ENCODE assay signal across 13 cellular contexts in genomic region chr17:39663688-39664580, GRCh38. TPM values are rescaled to one million over a fixed set of nuclear protein-coding genes. Genes with fewer than 3 reads are reported as not detected.
DNase-seq lines count a peak whose midpoint lies in the region; ATAC-seq and TF ChIP-seq lines count a peak whose summit lies in the region.
"Had no signal": no experiment of that assay in that cellular context is flagged by ENCODE, and none has a peak within 500 bp of the region (broad histone marks: within the 10 kb centered on the region; RNA-seq: fewer than 3 reads in every experiment).

No MANE protein-coding gene starts in this region.

- intact Hi-C loops in left cardiac atrium (cut with DNase I): no loop called here

- DNase-seq in Daoy (ENCODE audit: low read depth) (peak; percentile 62), NCI-H69 (lab: John Stamatoyannopoulos, UW) (peak; percentile 68), left cardiac atrium (peak; percentile 46)
- no peak for DNase-seq in activated CD4-positive, alpha-beta T cell treated with anti-CD3 and anti-CD28 coated beads, Interleukin-2, amount 10 ng/mL, durations not matched to agents 7 days and 5 days
- DNase-seq: activated CD8-positive, alpha-beta memory T cell treated with anti-CD3 and anti-CD28 coated beads for 24 hours; NCI-H1048 had no signal

- peak overlapping the region; percentile 74 for H3K27ac ChIP-seq in parathyroid adenoma
- H3K27ac ChIP-seq: pancreas, SK-N-MC had no signal

- H3K4me1 Mint-ChIP-seq in activated CD4-positive, alpha-beta T cell treated with anti-CD3 and anti-CD28 coated beads, Interleukin-2, amount 10 ng/mL, durations not matched to agents 7 days and 5 days: peaks cover 14% of the 10 kb centered on the region

- H3K27me3 ChIP-seq in parathyroid adenoma (ENCODE audit: control insufficient read depth, insufficient read depth, low read length): no peaks in the 10 kb centered on the region
- H3K27me3 ChIP-seq: pancreas had no signal

- TF ChIP-seq CTCF in parathyroid adenoma (IDR thresholded peaks at IDR 0.05): no peak

- no peaks in the 10 kb centered on the region for H3K9me3 ChIP-seq in parathyroid adenoma (ENCODE audit: control insufficient read depth, low read length)
- H3K9me3 ChIP-seq: pancreas had no signal

- H3K4me3 Mint-ChIP-seq in activated CD4-positive, alpha-beta T cell treated with anti-CD3 and anti-CD28 coated beads, Interleukin-2, amount 10 ng/mL, durations not matched to agents 7 days and 5 days: no peak overlapping the region
- H3K4me3 Mint-ChIP-seq: brain had no signal

- H3K36me3 Mint-ChIP-seq in activated CD4-positive, alpha-beta T cell treated with anti-CD3 and anti-CD28 coated beads, Interleukin-2, amount 10 ng/mL, durations not matched to agents 7 days and 5 days (ENCODE audit: low read depth): peaks cover 10% of the 10 kb centered on the region

- ATAC-seq in left cardiac atrium: peak in 1 of 2 donors; percentile 22
- no peak for ATAC-seq in HG02981 (IDR thresholded peaks at IDR 0.05; ENCODE audit: unreplicated experiment)
- no peak for ATAC-seq in GM21619 (IDR thresholded peaks at IDR 0.05; ENCODE audit: unreplicated experiment)
- ATAC-seq in GM19467 (IDR thresholded peaks at IDR 0.05; ENCODE audit: unreplicated experiment): no peak

- H3K4me2 ChIP-seq in parathyroid adenoma (ENCODE audit: low read length): no peak overlapping the region

- no peaks in the 10 kb centered on the region for H3K36me3 ChIP-seq in parathyroid adenoma (ENCODE audit: control insufficient read depth, insufficient read depth, low read length)

- H3K4me1 ChIP-seq in parathyroid adenoma: peaks cover 55% of the 10 kb centered on the region

- CTCF ChIA-PET in activated CD4-positive, alpha-beta T cell treated with anti-CD3 and anti-CD28 coated beads, Interleukin-2, amount 10 ng/mL, durations not matched to agents 7 days and 5 days (lab: Charles Lee): interaction anchor here (0.9 kb wide), 1 partner anchor 10 kb away, joined by 5 read pairs; no protein-coding TSS in a partner anchor

- H3K9me3 Mint-ChIP-seq in activated CD4-positive, alpha-beta T cell treated with anti-CD3 and anti-CD28 coated beads, Interleukin-2, amount 10 ng/mL, durations not matched to agents 7 days and 5 days: no peaks in the 10 kb centered on the region
- H3K9me3 Mint-ChIP-seq: brain had no signal

- peaks cover 19% of the 10 kb centered on the region for H3K27me3 Mint-ChIP-seq in activated CD4-positive, alpha-beta T cell treated with anti-CD3 and anti-CD28 coated beads, Interleukin-2, amount 10 ng/mL, durations not matched to agents 7 days and 5 days

- no peak overlapping the region for H3K9ac ChIP-seq in parathyroid adenoma

- peak overlapping the region; percentile 11 for H2AFZ ChIP-seq in parathyroid adenoma

- no peaks in the 10 kb centered on the region for H3K79me2 ChIP-seq in parathyroid adenoma

- no peak overlapping the region for H3K27ac Mint-ChIP-seq in activated CD4-positive, alpha-beta T cell treated with anti-CD3 and anti-CD28 coated beads, Interleukin-2, amount 10 ng/mL, durations not matched to agents 7 days and 5 days

- POLR2A ChIA-PET in activated CD4-positive, alpha-beta T cell treated with anti-CD3 and anti-CD28 coated beads, Interleukin-2, amount 10 ng/mL, durations not matched to agents 7 days and 5 days (lab: Charles Lee): no interaction called here

- no peak overlapping the region for H3K4me3 ChIP-seq in parathyroid adenoma (ENCODE audit: low read depth, low read length)
- H3K4me3 ChIP-seq: pancreas, SK-N-MC had no signal

RNA-seq across cellular contexts. Expression of gene TCAP, which starts 1.2 kb away (rescaled TPM):
- total RNA-seq in Daoy (2014; rRNA removed; shearing (Covaris generic)): not detected in 2 replicates
- total RNA-seq in left cardiac atrium: 1,000 to 10,000 TPM; 1,910 to 2,797 TPM
- total RNA-seq in activated CD4-positive, alpha-beta T cell treated with anti-CD3 and anti-CD28 coated beads, Interleukin-2, amount 10 ng/mL, durations not matched to agents 7 days and 5 days: 1 to 10 TPM; 2.0 to 2.1 TPM

RNA-seq across cellular contexts. Expression of gene PNMT, which starts 4.3 kb away (rescaled TPM):
- total RNA-seq in Daoy (2014; rRNA removed; shearing (Covaris generic)): 0.18 TPM in 1 of 2 replicates, not detected in the other
- total RNA-seq in left cardiac atrium: 10 to 100 TPM in 1 of 2 donors, 1 to 10 TPM in 1; 9.7 to 11.2 TPM
- under 1 TPM in 1 of 2 experiments, not detected in 1; 0.19 TPM for total RNA-seq in activated CD4-positive, alpha-beta T cell treated with anti-CD3 and anti-CD28 coated beads, Interleukin-2, amount 10 ng/mL, durations not matched to agents 7 days and 5 days

RNA-seq across cellular contexts. Expression of gene PGAP3, which starts 23.9 kb away (rescaled TPM):
- 5.1 and 10.0 TPM in 2 replicates for total RNA-seq in Daoy (2014; rRNA removed; shearing (Covaris generic))
- total RNA-seq in left cardiac atrium: 10 to 100 TPM in 1 of 2 donors, 1 to 10 TPM in 1; 9.7 to 18.1 TPM
- 10 to 100 TPM; 27.0 to 30.6 TPM for total RNA-seq in activated CD4-positive, alpha-beta T cell treated with anti-CD3 and anti-CD28 coated beads, Interleukin-2, amount 10 ng/mL, durations not matched to agents 7 days and 5 days

RNA-seq across cellular contexts. Expression of gene STARD3, which starts 27.0 kb away (rescaled TPM):
- 10.5 and 27.0 TPM in 2 replicates for total RNA-seq in Daoy (2014; rRNA removed; shearing (Covaris generic))
- 10 to 100 TPM; 22.8 to 24.8 TPM for total RNA-seq in left cardiac atrium
- 10 to 100 TPM; 70.0 to 72.8 TPM for total RNA-seq in activated CD4-positive, alpha-beta T cell treated with anti-CD3 and anti-CD28 coated beads, Interleukin-2, amount 10 ng/mL, durations not matched to agents 7 days and 5 days

RNA-seq across cellular contexts. Expression of gene ERBB2, which starts 35.9 kb away (rescaled TPM):
- total RNA-seq in Daoy (2014; rRNA removed; shearing (Covaris generic)): 6.8 and 13.2 TPM in 2 replicates
- 10 to 100 TPM; 72.7 to 78.5 TPM for total RNA-seq in left cardiac atrium
- total RNA-seq in activated CD4-positive, alpha-beta T cell treated with anti-CD3 and anti-CD28 coated beads, Interleukin-2, amount 10 ng/mL, durations not matched to agents 7 days and 5 days: 1 to 10 TPM; 4.5 to 4.6 TPM

Comparison
In these comparisons a context has a peak if more than half of its experiments do, and no peak if none do; other contexts are left out.
1. RNA of gene TCAP, which starts 1.2 kb away (total RNA-seq): 1,910 to 2,797 TPM in left cardiac atrium; 2.0 to 2.1 TPM in activated CD4-positive, alpha-beta T cell treated with anti-CD3 and anti-CD28 coated beads, Interleukin-2, amount 10 ng/mL, durations not matched to agents 7 days and 5 days and not detected in Daoy; every median in the first group is over 100 times any median in the second.